1 cellular context compared by ENCODE assay signal in the genomic region with DNA sequence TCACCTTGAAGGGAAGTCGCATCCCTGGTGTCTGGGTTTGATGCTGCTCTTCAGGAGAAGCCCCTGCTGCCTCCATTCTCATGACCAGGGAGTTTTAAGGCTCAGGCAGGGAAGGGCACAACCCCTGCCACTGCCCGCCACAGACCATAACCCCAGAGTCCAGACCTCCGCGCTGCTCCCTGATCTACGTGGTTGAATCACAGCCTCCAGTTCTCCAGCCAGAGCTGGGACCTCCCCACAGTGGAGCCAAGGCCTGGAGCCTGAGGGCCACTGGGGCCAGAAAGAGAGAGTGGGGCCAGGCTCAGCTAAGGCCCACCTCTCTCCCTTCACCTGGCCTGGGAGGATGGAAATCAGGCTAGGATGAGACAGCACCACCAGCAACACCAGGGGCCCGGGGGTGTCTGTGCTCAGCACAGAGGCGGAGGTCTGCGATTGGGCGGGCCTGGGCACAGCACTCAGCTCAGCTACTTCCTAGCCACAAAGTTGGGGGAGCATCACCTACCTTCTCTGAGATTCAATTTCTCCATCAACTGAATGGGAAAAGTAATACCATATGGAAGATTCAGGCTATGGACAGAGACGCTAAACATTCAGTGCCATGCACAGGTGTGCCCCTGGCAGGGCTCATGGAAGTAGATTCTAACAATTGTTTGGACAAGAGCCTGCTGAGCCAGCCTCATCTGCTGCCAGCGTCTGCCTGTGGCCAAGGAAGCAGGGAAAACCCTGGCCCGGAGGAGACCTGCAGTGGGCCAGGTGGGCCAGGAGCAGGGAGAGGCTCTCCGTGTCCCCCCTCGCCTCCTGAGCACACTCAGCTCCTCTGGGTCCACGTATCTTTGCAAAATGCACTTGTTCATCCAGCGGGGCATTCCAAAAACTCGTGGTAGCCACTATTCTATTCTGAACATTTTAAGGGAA.
TF ChIP-seq lines count a peak whose summit lies in the region.

No MANE protein-coding gene starts in this region.

TF ChIP-seq in HepG2, 621 proteins besides CTCF, POLR2A, EP300 and RAD21 (continued from another document):
- TF ChIP-seq, protein P1, sequence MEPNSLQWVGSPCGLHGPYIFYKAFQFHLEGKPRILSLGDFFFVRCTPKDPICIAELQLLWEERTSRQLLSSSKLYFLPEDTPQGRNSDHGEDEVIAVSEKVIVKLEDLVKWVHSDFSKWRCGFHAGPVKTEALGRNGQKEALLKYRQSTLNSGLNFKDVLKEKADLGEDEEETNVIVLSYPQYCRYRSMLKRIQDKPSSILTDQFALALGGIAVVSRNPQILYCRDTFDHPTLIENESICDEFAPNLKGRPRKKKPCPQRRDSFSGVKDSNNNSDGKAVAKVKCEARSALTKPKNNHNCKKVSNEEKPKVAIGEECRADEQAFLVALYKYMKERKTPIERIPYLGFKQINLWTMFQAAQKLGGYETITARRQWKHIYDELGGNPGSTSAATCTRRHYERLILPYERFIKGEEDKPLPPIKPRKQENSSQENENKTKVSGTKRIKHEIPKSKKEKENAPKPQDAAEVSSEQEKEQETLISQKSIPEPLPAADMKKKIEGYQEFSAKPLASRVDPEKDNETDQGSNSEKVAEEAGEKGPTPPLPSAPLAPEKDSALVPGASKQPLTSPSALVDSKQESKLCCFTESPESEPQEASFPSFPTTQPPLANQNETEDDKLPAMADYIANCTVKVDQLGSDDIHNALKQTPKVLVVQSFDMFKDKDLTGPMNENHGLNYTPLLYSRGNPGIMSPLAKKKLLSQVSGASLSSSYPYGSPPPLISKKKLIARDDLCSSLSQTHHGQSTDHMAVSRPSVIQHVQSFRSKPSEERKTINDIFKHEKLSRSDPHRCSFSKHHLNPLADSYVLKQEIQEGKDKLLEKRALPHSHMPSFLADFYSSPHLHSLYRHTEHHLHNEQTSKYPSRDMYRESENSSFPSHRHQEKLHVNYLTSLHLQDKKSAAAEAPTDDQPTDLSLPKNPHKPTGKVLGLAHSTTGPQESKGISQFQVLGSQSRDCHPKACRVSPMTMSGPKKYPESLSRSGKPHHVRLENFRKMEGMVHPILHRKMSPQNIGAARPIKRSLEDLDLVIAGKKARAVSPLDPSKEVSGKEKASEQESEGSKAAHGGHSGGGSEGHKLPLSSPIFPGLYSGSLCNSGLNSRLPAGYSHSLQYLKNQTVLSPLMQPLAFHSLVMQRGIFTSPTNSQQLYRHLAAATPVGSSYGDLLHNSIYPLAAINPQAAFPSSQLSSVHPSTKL (CRISPR knock-in tag; IDR thresholded peaks at IDR 0.05) = no peak
- no peak for TF ChIP-seq NFRKB (IDR thresholded peaks at IDR 0.05)
- TF ChIP-seq, protein P2, sequence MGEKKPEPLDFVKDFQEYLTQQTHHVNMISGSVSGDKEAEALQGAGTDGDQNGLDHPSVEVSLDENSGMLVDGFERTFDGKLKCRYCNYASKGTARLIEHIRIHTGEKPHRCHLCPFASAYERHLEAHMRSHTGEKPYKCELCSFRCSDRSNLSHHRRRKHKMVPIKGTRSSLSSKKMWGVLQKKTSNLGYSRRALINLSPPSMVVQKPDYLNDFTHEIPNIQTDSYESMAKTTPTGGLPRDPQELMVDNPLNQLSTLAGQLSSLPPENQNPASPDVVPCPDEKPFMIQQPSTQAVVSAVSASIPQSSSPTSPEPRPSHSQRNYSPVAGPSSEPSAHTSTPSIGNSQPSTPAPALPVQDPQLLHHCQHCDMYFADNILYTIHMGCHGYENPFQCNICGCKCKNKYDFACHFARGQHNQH (CRISPR knock-in tag; IDR thresholded peaks at IDR 0.05) = no peak
- TF ChIP-seq, protein P3, sequence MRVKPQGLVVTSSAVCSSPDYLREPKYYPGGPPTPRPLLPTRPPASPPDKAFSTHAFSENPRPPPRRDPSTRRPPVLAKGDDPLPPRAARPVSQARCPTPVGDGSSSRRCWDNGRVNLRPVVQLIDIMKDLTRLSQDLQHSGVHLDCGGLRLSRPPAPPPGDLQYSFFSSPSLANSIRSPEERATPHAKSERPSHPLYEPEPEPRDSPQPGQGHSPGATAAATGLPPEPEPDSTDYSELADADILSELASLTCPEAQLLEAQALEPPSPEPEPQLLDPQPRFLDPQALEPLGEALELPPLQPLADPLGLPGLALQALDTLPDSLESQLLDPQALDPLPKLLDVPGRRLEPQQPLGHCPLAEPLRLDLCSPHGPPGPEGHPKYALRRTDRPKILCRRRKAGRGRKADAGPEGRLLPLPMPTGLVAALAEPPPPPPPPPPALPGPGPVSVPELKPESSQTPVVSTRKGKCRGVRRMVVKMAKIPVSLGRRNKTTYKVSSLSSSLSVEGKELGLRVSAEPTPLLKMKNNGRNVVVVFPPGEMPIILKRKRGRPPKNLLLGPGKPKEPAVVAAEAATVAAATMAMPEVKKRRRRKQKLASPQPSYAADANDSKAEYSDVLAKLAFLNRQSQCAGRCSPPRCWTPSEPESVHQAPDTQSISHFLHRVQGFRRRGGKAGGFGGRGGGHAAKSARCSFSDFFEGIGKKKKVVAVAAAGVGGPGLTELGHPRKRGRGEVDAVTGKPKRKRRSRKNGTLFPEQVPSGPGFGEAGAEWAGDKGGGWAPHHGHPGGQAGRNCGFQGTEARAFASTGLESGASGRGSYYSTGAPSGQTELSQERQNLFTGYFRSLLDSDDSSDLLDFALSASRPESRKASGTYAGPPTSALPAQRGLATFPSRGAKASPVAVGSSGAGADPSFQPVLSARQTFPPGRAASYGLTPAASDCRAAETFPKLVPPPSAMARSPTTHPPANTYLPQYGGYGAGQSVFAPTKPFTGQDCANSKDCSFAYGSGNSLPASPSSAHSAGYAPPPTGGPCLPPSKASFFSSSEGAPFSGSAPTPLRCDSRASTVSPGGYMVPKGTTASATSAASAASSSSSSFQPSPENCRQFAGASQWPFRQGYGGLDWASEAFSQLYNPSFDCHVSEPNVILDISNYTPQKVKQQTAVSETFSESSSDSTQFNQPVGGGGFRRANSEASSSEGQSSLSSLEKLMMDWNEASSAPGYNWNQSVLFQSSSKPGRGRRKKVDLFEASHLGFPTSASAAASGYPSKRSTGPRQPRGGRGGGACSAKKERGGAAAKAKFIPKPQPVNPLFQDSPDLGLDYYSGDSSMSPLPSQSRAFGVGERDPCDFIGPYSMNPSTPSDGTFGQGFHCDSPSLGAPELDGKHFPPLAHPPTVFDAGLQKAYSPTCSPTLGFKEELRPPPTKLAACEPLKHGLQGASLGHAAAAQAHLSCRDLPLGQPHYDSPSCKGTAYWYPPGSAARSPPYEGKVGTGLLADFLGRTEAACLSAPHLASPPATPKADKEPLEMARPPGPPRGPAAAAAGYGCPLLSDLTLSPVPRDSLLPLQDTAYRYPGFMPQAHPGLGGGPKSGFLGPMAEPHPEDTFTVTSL (CRISPR knock-in tag; IDR thresholded peaks at IDR 0.05; ENCODE audit: borderline replicate concordance) = no peak
- TF ChIP-seq, protein P4, sequence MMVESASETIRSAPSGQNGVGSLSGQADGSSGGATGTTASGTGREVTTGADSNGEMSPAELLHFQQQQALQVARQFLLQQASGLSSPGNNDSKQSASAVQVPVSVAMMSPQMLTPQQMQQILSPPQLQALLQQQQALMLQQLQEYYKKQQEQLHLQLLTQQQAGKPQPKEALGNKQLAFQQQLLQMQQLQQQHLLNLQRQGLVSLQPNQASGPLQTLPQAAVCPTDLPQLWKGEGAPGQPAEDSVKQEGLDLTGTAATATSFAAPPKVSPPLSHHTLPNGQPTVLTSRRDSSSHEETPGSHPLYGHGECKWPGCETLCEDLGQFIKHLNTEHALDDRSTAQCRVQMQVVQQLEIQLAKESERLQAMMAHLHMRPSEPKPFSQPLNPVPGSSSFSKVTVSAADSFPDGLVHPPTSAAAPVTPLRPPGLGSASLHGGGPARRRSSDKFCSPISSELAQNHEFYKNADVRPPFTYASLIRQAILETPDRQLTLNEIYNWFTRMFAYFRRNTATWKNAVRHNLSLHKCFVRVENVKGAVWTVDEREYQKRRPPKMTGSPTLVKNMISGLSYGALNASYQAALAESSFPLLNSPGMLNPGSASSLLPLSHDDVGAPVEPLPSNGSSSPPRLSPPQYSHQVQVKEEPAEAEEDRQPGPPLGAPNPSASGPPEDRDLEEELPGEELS (CRISPR knock-in tag; IDR thresholded peaks at IDR 0.05) = no peak
